28 cellular contexts compared by ENCODE assay signal in genomic region chr2:226788064-226788463, GRCh38. TPM values are rescaled to one million over a fixed set of nuclear protein-coding genes. Genes with fewer than 3 reads are reported as not detected.
DNase-seq lines count a peak whose midpoint lies in the region; ATAC-seq and TF ChIP-seq lines count a peak whose summit lies in the region.
"Had no signal": no experiment of that assay in that cellular context is flagged by ENCODE, and none has a peak within 500 bp of the region (broad histone marks: within the 10 kb centered on the region; RNA-seq: fewer than 3 reads in every experiment).

No MANE protein-coding gene starts in this region.

- TF ChIP-seq POLR2A in uterus (IDR thresholded peaks at IDR 0.05): no peak

- H3K4me1 ChIP-seq in heart right ventricle: peaks cover 5 to 66% (median 59%) of the 10 kb centered on the region in 9 donors
- peaks cover 50% of the 10 kb centered on the region for H3K4me1 ChIP-seq in adipocyte (ENCODE audit: control insufficient read depth, insufficient read depth, low read length)
- H3K4me1 ChIP-seq in uterus: peaks cover 6 to 15% of the 10 kb centered on the region in 2 donors
- peaks cover 13% of the 10 kb centered on the region for H3K4me1 ChIP-seq in effector memory CD4-positive, alpha-beta T cell (ENCODE audit: control insufficient read depth, insufficient read depth, low read length, poor library complexity, severe bottlenecking)

- H3K27me3 ChIP-seq in heart right ventricle: no peaks in the 10 kb centered on the region
- H3K27me3 ChIP-seq in adipocyte (replicated peaks; ENCODE audit: control insufficient read depth, insufficient read depth, low read length): no peaks in the 10 kb centered on the region
- no peaks in the 10 kb centered on the region for H3K27me3 ChIP-seq in uterus
- H3K27me3 ChIP-seq in effector memory CD4-positive, alpha-beta T cell (replicated peaks; ENCODE audit: control insufficient read depth, insufficient read depth, low read length, poor library complexity, severe bottlenecking): no peaks in the 10 kb centered on the region

- peak overlapping the region; percentile 39 for H3K27ac Mint-ChIP-seq in mesothelial cell of epicardium
- H3K27ac Mint-ChIP-seq: activated B cell treated with CpG ODN at 0.5 μM for 24 hours; activated CD4-positive, alpha-beta T cell treated with anti-CD3 and anti-CD28 coated beads, Interleukin-2, amount 10 ng/mL, durations not matched to agents 7 days and 5 days; activated naive CD8-positive, alpha-beta T cell; GM23338; T-helper 1 cell treated with Interleukin-12 subunit alpha and Interleukin-12 subunit beta and Interleukin-4 antibody, amounts not matched to agents 30 μg/mL and 1 μg/mL, for 36 hours had no signal

- no peak overlapping the region for H3K9ac ChIP-seq in adipocyte (ENCODE audit: low read length)

- peaks cover 0 to 7% (median 0%) of the 10 kb centered on the region in 11 donors for H3K9me3 ChIP-seq in heart right ventricle
- H3K9me3 ChIP-seq in adipocyte (ENCODE audit: control insufficient read depth, low read length): no peaks in the 10 kb centered on the region
- H3K9me3 ChIP-seq in uterus: no peaks in the 10 kb centered on the region
- H3K9me3 ChIP-seq in effector memory CD4-positive, alpha-beta T cell (ENCODE audit: control insufficient read depth, low read length): no peaks in the 10 kb centered on the region
- H3K9me3 ChIP-seq: lower lobe of right lung, mucosa of descending colon had no signal

- peak overlapping the region in 8 of 10 donors; percentile 52 to 97 (median 94) for H3K27ac ChIP-seq in heart right ventricle
- H3K27ac ChIP-seq in uterus: peak overlapping the region; percentile 93 to 96
- H3K27ac ChIP-seq in effector memory CD4-positive, alpha-beta T cell (ENCODE audit: insufficient read depth, low read length, poor library complexity, severe bottlenecking): no peak overlapping the region
- H3K27ac ChIP-seq: lower lobe of right lung, RWPE1, SK-N-MC had no signal

- ATAC-seq in heart right ventricle (no peak), left cardiac atrium (no peak)
- ATAC-seq: GM23338, K562, lower lobe of right lung, mucosa of descending colon had no signal

- no peak overlapping the region for H3K4me3 Mint-ChIP-seq in mesothelial cell of epicardium
- H3K4me3 Mint-ChIP-seq: activated B cell treated with CpG ODN at 0.5 μM for 24 hours; activated CD4-positive, alpha-beta T cell treated with anti-CD3 and anti-CD28 coated beads, Interleukin-2, amount 10 ng/mL, durations not matched to agents 7 days and 5 days; activated naive CD8-positive, alpha-beta T cell; GM23338; T-helper 1 cell treated with Interleukin-12 subunit alpha and Interleukin-12 subunit beta and Interleukin-4 antibody, amounts not matched to agents 30 μg/mL and 1 μg/mL, for 36 hours had no signal

- no peaks in the 10 kb centered on the region for H3K27me3 Mint-ChIP-seq in mesothelial cell of epicardium (ENCODE audit: low read depth)
- H3K27me3 Mint-ChIP-seq: activated B cell treated with CpG ODN at 0.5 μM for 24 hours; activated CD4-positive, alpha-beta T cell treated with anti-CD3 and anti-CD28 coated beads, Interleukin-2, amount 10 ng/mL, durations not matched to agents 7 days and 5 days; activated naive CD8-positive, alpha-beta T cell; type B pancreatic cell had no signal

- peaks cover 62% of the 10 kb centered on the region for H3K4me1 Mint-ChIP-seq in mesothelial cell of epicardium

- intact Hi-C loops in heart right ventricle (cut with DNase I): loop anchor here in 1 of 10 donors (10.0 kb wide), 1 partner anchor 53 kb away; no protein-coding TSS in a partner anchor
- intact Hi-C loops in left cardiac atrium (cut with DNase I): no loop called here
- intact Hi-C loops in uterus (cut with DNase I; ENCODE audit: low total_unique reads): no loop called here

- DNase-seq in heart right ventricle (no peak), left cardiac atrium (no peak), adipocyte (ENCODE audit: low read depth) (peak; percentile 73), mesothelial cell of epicardium (ENCODE audit: low spot score in 2 of 2, unreplicated experiment in 2 of 2) (no peak), uterus (no peak), NCI-H1105 treated with DMSO at 0.1 percent for 48 hours (lab: John Stamatoyannopoulos, UW) (no peak), mucosa of gallbladder (ENCODE audit: low spot score) (no peak)
- DNase-seq in effector memory CD4-positive, alpha-beta T cell: no peak
- DNase-seq: activated B cell treated with CpG ODN at 0.5 μM for 24 hours; activated CD4-positive, alpha-beta T cell treated with anti-CD3 and anti-CD28 coated beads, Interleukin-2, amount 10 ng/mL, durations not matched to agents 7 days and 5 days; anterior cingulate cortex; DMS79 treated with DMSO at 0.1 percent for 48 hours; head of caudate nucleus; lower lobe of right lung; mucosa of descending colon; NCI-H1105; NCI-H1930; NCI-H2171 treated with DMSO at 0.1 percent for 48 hours; NCI-H510A; stimulated activated CD4-positive, alpha-beta T cell treated with anti-CD3 and anti-CD28 coated beads, Interleukin-4, amount 100 ng/mL, for 1 hour had no signal

- H3K9me3 Mint-ChIP-seq in mesothelial cell of epicardium: no peaks in the 10 kb centered on the region
- H3K9me3 Mint-ChIP-seq: activated B cell treated with CpG ODN at 0.5 μM for 24 hours, nephron, type B pancreatic cell had no signal

- H3K4me3 ChIP-seq in heart right ventricle (no peak overlapping the region), adipocyte (ENCODE audit: low read length) (peak overlapping the region; percentile 61), uterus (no peak overlapping the region)
- no peak overlapping the region for H3K4me3 ChIP-seq in effector memory CD4-positive, alpha-beta T cell (ENCODE audit: insufficient read depth, low read depth, low read length, poor library complexity, severe bottlenecking)
- H3K4me3 ChIP-seq: GM23338, K562, lower lobe of right lung, mucosa of descending colon, SK-N-MC had no signal

- no peak for TF ChIP-seq CTCF in heart right ventricle (IDR thresholded peaks at IDR 0.05)
- TF ChIP-seq CTCF in mesothelial cell of epicardium (IDR thresholded peaks at IDR 0.05; ENCODE audit: unreplicated experiment): no peak
- no peak for TF ChIP-seq CTCF in uterus (IDR thresholded peaks at IDR 0.05)

- peaks cover 26% of the 10 kb centered on the region for H3K36me3 Mint-ChIP-seq in mesothelial cell of epicardium

- H3K36me3 ChIP-seq in heart right ventricle (no peaks in the 10 kb centered on the region), adipocyte (ENCODE audit: control insufficient read depth, insufficient read depth, low read length, severe bottlenecking) (peaks cover 4% of the 10 kb centered on the region), uterus (no peaks in the 10 kb centered on the region)
- no peaks in the 10 kb centered on the region for H3K36me3 ChIP-seq in effector memory CD4-positive, alpha-beta T cell (ENCODE audit: control insufficient read depth, insufficient read depth, low read length)
- H3K36me3 ChIP-seq: lower lobe of right lung had no signal

RNA-seq across cellular contexts. Expression of gene IRS1, which starts 11.6 kb away (rescaled TPM):
- total RNA-seq in heart right ventricle (10 to 100 TPM; 12.7 to 20.2 (median 15.1) TPM), left cardiac atrium (10 to 100 TPM; 13.7 to 15.1 TPM), mesothelial cell of epicardium (57.9 to 66.2 TPM (median 64.2 TPM) in 3 replicates), uterus (10 to 100 TPM; 11.5 to 54.2 (median 29.5) TPM), mucosa of gallbladder (35.9 TPM)
- polyA plus RNA-seq in heart right ventricle: 1 to 10 TPM; 2.2 to 5.6 TPM

RNA-seq across cellular contexts. Expression of gene RHBDD1, which starts 47.8 kb away (rescaled TPM):
- total RNA-seq in heart right ventricle: 10 to 100 TPM; 28.3 to 57.1 (median 39.1) TPM
- 1 to 10 TPM; 4.5 to 7.0 TPM for polyA plus RNA-seq in heart right ventricle
- 10 to 100 TPM; 35.6 to 38.1 TPM for total RNA-seq in left cardiac atrium
- total RNA-seq in mesothelial cell of epicardium: 33.1 to 42.2 TPM (median 40.9 TPM) in 3 replicates
- total RNA-seq in uterus: 10 to 100 TPM; 19.5 to 91.5 (median 47.3) TPM
- total RNA-seq in mucosa of gallbladder: 36.7 TPM
